In genomic region chr11:114134870-114135269, GRCh38 we compare ENCODE assay signal across 12 cellular contexts.
A peak's percentile ranks its signal among the peaks of the same experiment; 100 is the strongest.
DNase-seq lines count a peak whose midpoint lies in the region; ATAC-seq and TF ChIP-seq lines count a peak whose summit lies in the region.
"Had no signal": no experiment of that assay in that cellular context is flagged by ENCODE, and none has a peak within 500 bp of the region (broad histone marks: within the 10 kb centered on the region; RNA-seq: fewer than 3 reads in every experiment).

No MANE protein-coding gene starts in this region.

- H3K79me2 ChIP-seq in smooth muscle cell (ENCODE audit: low read depth) = no peaks in the 10 kb centered on the region

- no peaks in the 10 kb centered on the region for H3K36me3 Mint-ChIP-seq in activated CD4-positive, alpha-beta memory T cell treated with anti-CD3 and anti-CD28 coated beads, Interleukin-2, amount 10 ng/mL, durations not matched to agents 7 days and 5 days (ENCODE audit: low read depth)

- no peak overlapping the region for H3K4me2 ChIP-seq in smooth muscle cell

- CTCF ChIA-PET in activated CD4-positive, alpha-beta memory T cell treated with anti-CD3 and anti-CD28 coated beads, Interleukin-2, amount 10 ng/mL, durations not matched to agents 7 days and 5 days (lab: Charles Lee) = interaction anchor here (0.9 to 1.0 kb wide), 2 partner anchors 75 to 126 kb away, joined by 3 to 5 read pairs; no protein-coding TSS in a partner anchor

- peaks cover 4% of the 10 kb centered on the region for H3K27me3 Mint-ChIP-seq in activated CD4-positive, alpha-beta memory T cell treated with anti-CD3 and anti-CD28 coated beads, Interleukin-2, amount 10 ng/mL, durations not matched to agents 7 days and 5 days

- POLR2A ChIA-PET in activated CD4-positive, alpha-beta memory T cell treated with anti-CD3 and anti-CD28 coated beads, Interleukin-2, amount 10 ng/mL, durations not matched to agents 7 days and 5 days (lab: Charles Lee) = interaction anchor here (1.1 kb wide), 2 partner anchors 34 to 67 kb away, joined by 3 read pairs; no protein-coding TSS in a partner anchor

- H3K4me1 ChIP-seq in adrenal gland (replicated peaks in 1 of 2) (peaks cover 73 to 98% of the 10 kb centered on the region in 2 donors), smooth muscle cell (ENCODE audit: low read depth) (peaks cover 19% of the 10 kb centered on the region)

- no peak for TF ChIP-seq CTCF in adrenal gland (IDR thresholded peaks at IDR 0.05)
- TF ChIP-seq CTCF in smooth muscle cell (IDR thresholded peaks at IDR 0.05; ENCODE audit: borderline replicate concordance, insufficient read depth, poor library complexity, severe bottlenecking) = no peak

- H3K27ac Mint-ChIP-seq in activated CD4-positive, alpha-beta memory T cell treated with anti-CD3 and anti-CD28 coated beads, Interleukin-2, amount 10 ng/mL, durations not matched to agents 7 days and 5 days = no peak overlapping the region

- no peaks in the 10 kb centered on the region for H4K20me1 ChIP-seq in smooth muscle cell (ENCODE audit: low read depth)

- H3K9ac ChIP-seq in smooth muscle cell (ENCODE audit: low read depth) = no peak overlapping the region

- H3K4me3 ChIP-seq in adrenal gland (no peak overlapping the region), smooth muscle cell (no peak overlapping the region)
- H3K4me3 ChIP-seq: vagina had no signal

- H3K36me3 ChIP-seq in adrenal gland (replicated peaks in 1 of 2) = no peaks in the 10 kb centered on the region
- no peaks in the 10 kb centered on the region for H3K36me3 ChIP-seq in smooth muscle cell (ENCODE audit: low read depth)
- H3K36me3 ChIP-seq: vagina had no signal

- 87 to 90% (median 89%) methylated on average over 3 of the region's 3 CpGs for WGBS in adrenal gland, 4 donors
- 24% methylated on average over 3 of the region's 3 CpGs for WGBS in smooth muscle cell (ENCODE audit: low lambda C conversion rate)

- H3K27ac ChIP-seq in adrenal gland (peak overlapping the region in 3 of 5 donors; percentile 41 to 86 (median 80)), smooth muscle cell (ENCODE audit: low read depth) (peak overlapping the region; percentile 54)

- DNase-seq in GF-D8 (lab: John Stamatoyannopoulos, UW) (peak; percentile 83), adrenal gland (peak in 1 of 7 donors; percentile 48), fibroblast of the conjunctiva (ENCODE audit: low read depth) (peak; percentile 74), smooth muscle cell (lab: John Stamatoyannopoulos, UW; ENCODE audit: unreplicated experiment) (no peak)
- no peak for DNase-seq in activated CD4-positive, alpha-beta memory T cell treated with anti-CD3 and anti-CD28 coated beads, Interleukin-2, amount 10 ng/mL, durations not matched to agents 7 days and 5 days
- DNase-seq in activated T-cell treated with anti-CD3 and anti-CD28 coated beads, Interleukin-2, amount 50 U/mL, for 1 hour = no peak
- DNase-seq in activated effector memory CD4-positive, alpha-beta T cell treated with anti-CD3 and anti-CD28 coated beads, Interleukin-2, amount 50 U/mL, for 16 hours = no peak
- DNase-seq: MM.1S, NCI-H82 had no signal

- H3F3A ChIP-seq in smooth muscle cell (ENCODE audit: low read depth) = no peaks in the 10 kb centered on the region

- TF ChIP-seq POLR2A in adrenal gland (IDR thresholded peaks at IDR 0.05) = no peak

- H3K4me3 Mint-ChIP-seq in activated CD4-positive, alpha-beta memory T cell treated with anti-CD3 and anti-CD28 coated beads, Interleukin-2, amount 10 ng/mL, durations not matched to agents 7 days and 5 days = no peak overlapping the region
- H3K4me3 Mint-ChIP-seq: nephron had no signal

- H3K4me1 Mint-ChIP-seq in activated CD4-positive, alpha-beta memory T cell treated with anti-CD3 and anti-CD28 coated beads, Interleukin-2, amount 10 ng/mL, durations not matched to agents 7 days and 5 days = peaks cover 33% of the 10 kb centered on the region

- no peak for ATAC-seq in HG03457 (IDR thresholded peaks at IDR 0.05; ENCODE audit: unreplicated experiment)

- H3K27me3 ChIP-seq in adrenal gland (no peaks in the 10 kb centered on the region), smooth muscle cell (ENCODE audit: low read depth) (no peaks in the 10 kb centered on the region)
- H3K27me3 ChIP-seq: vagina had no signal

- no peaks in the 10 kb centered on the region for H3K9me3 Mint-ChIP-seq in activated CD4-positive, alpha-beta memory T cell treated with anti-CD3 and anti-CD28 coated beads, Interleukin-2, amount 10 ng/mL, durations not matched to agents 7 days and 5 days
- H3K9me3 Mint-ChIP-seq: nephron had no signal

- intact Hi-C loops in adrenal gland (cut with DNase I) = no loop called here

- no peak overlapping the region for H2AFZ ChIP-seq in smooth muscle cell (ENCODE audit: low read depth)

- H3K9me3 ChIP-seq in adrenal gland (replicated peaks in 1 of 3) (no peaks in the 10 kb centered on the region), smooth muscle cell (replicated peaks; ENCODE audit: low read depth) (no peaks in the 10 kb centered on the region)
- H3K9me3 ChIP-seq: vagina had no signal

Comparison
In these comparisons a context has a peak if more than half of its experiments do, and no peak if none do; other contexts are left out.
1. DNase-seq: peak in GF-D8 (single experiment) and fibroblast of the conjunctiva (single experiment); none in smooth muscle cell (single experiment), activated CD4-positive, alpha-beta memory T cell treated with anti-CD3 and anti-CD28 coated beads, Interleukin-2, amount 10 ng/mL, durations not matched to agents 7 days and 5 days (single experiment), activated T-cell treated with anti-CD3 and anti-CD28 coated beads, Interleukin-2, amount 50 U/mL, for 1 hour (single experiment) and activated effector memory CD4-positive, alpha-beta T cell treated with anti-CD3 and anti-CD28 coated beads, Interleukin-2, amount 50 U/mL, for 16 hours (single experiment).